In genomic region chr7:84941291-84941690, GRCh38 we compare ENCODE assay signal across 20 cellular contexts.
DNase-seq lines count a peak whose midpoint lies in the region; ATAC-seq and TF ChIP-seq lines count a peak whose summit lies in the region.
"Had no signal": no experiment of that assay in that cellular context is flagged by ENCODE, and none has a peak within 500 bp of the region (broad histone marks: within the 10 kb centered on the region; RNA-seq: fewer than 3 reads in every experiment).

No MANE protein-coding gene starts in this region.

- peak overlapping the region; percentile 70; the same call in 1 of the 2 replicates for H2AFZ ChIP-seq in GM23338
- H2AFZ ChIP-seq: GM23248 had no signal

- H3K27ac ChIP-seq in GM23338 (ENCODE audit: low read depth), result no peak overlapping the region
- H3K27ac ChIP-seq: GM23248 had no signal

- ATAC-seq in GM23338 (no peak), HG03520 (IDR thresholded peaks at IDR 0.05; ENCODE audit: unreplicated experiment) (no peak), GM21717 (IDR thresholded peaks at IDR 0.05; ENCODE audit: unreplicated experiment) (no peak)
- ATAC-seq: GM12878 had no signal

- DNase-seq in GM23338 (ENCODE audit: low spot score) (no peak), NCI-H446 treated with DMSO at 0.1 percent for 48 hours (lab: John Stamatoyannopoulos, UW) (peak; percentile 23), choroid plexus epithelial cell (ENCODE audit: low read depth) (peak; percentile 19), fibroblast of pulmonary artery (ENCODE audit: low read depth) (peak; percentile 53), GM10266 (ENCODE audit: extremely low spot score) (no peak)
- no peak for DNase-seq in NK-92 treated with Interleukin-12 subunit alpha and Interleukin-12 subunit beta, amount 100 ng/mL, for 24 hours (lab: John Stamatoyannopoulos, UW)
- DNase-seq: ACHN; BE2C; C1 segment of cervical spinal cord; CD4-positive, CD25-positive, alpha-beta regulatory T cell; CD8-positive, alpha-beta memory T cell; COR-L47; DMS153; DMS79; GF-D8; GM23248; H9 had no signal

- H3K27me3 ChIP-seq in GM23338 (ENCODE audit: insufficient read depth), result no peaks in the 10 kb centered on the region
- H3K27me3 ChIP-seq: BE2C had no signal

- H3K4me3 ChIP-seq in GM23338, result no peak overlapping the region
- no peak overlapping the region for H3K4me3 ChIP-seq in choroid plexus epithelial cell (ENCODE audit: low read depth, low read length)
- no peak overlapping the region for H3K4me3 ChIP-seq in fibroblast of pulmonary artery (replicated peaks; ENCODE audit: low read depth, low read length)
- H3K4me3 ChIP-seq: GM12878, GM23248 had no signal

- no peaks in the 10 kb centered on the region for H3K36me3 ChIP-seq in GM23338 (ENCODE audit: insufficient read depth)
- H3K36me3 ChIP-seq: BE2C had no signal

- no peaks in the 10 kb centered on the region for H3K27me3 Mint-ChIP-seq in GM23338 (ENCODE audit: insufficient read depth, low read depth, poor library complexity)
- H3K27me3 Mint-ChIP-seq: CD4-positive, CD25-positive, alpha-beta regulatory T cell; CD8-positive, alpha-beta memory T cell had no signal

- no peaks in the 10 kb centered on the region for H3K4me1 ChIP-seq in GM23338 (ENCODE audit: insufficient read depth)

- no peak overlapping the region for H3K27ac Mint-ChIP-seq in GM23338
- H3K27ac Mint-ChIP-seq: CD8-positive, alpha-beta memory T cell; H9 had no signal

- no peaks in the 10 kb centered on the region for H3K4me1 Mint-ChIP-seq in GM23338
- H3K4me1 Mint-ChIP-seq: CD4-positive, CD25-positive, alpha-beta regulatory T cell; CD8-positive, alpha-beta memory T cell had no signal

- H3K9me3 Mint-ChIP-seq in GM23338, result no peaks in the 10 kb centered on the region
- H3K9me3 Mint-ChIP-seq: H9 had no signal

- TF ChIP-seq CTCF in GM23338 (conservative IDR thresholded peaks at IDR 0.05; ENCODE audit: low read depth in 2 of 2), result no peak
- TF ChIP-seq CTCF in choroid plexus epithelial cell (conservative IDR thresholded peaks at IDR 0.05; ENCODE audit: low read depth, low read length), result no peak
- no peak for TF ChIP-seq CTCF in fibroblast of pulmonary artery (IDR thresholded peaks at IDR 0.05; ENCODE audit: low read length, missing control alignments)
- TF ChIP-seq CTCF in GM10266 (IDR thresholded peaks at IDR 0.05; ENCODE audit: control insufficient read depth, insufficient read depth, low read depth, missing control alignments), result no peak

- no peak overlapping the region for H3K4me3 Mint-ChIP-seq in GM23338
- H3K4me3 Mint-ChIP-seq: CD4-positive, CD25-positive, alpha-beta regulatory T cell; CD8-positive, alpha-beta memory T cell; H9 had no signal

- no peaks in the 10 kb centered on the region for H3K9me2 ChIP-seq in GM23338 (ENCODE audit: insufficient read depth)

- H3K79me2 ChIP-seq in GM23338 (replicated peaks; ENCODE audit: insufficient read depth), result no peaks in the 10 kb centered on the region

- H3K36me3 Mint-ChIP-seq in GM23338 (ENCODE audit: low read depth), result no peaks in the 10 kb centered on the region
- H3K36me3 Mint-ChIP-seq: CD4-positive, CD25-positive, alpha-beta regulatory T cell had no signal

- H3K4me2 ChIP-seq in GM23338, result no peak overlapping the region

- no peaks in the 10 kb centered on the region for H3F3A ChIP-seq in GM23338 (replicated peaks; ENCODE audit: low read depth)

- H4K20me1 ChIP-seq in GM23338 (replicated peaks; ENCODE audit: insufficient read depth), result no peaks in the 10 kb centered on the region

TF ChIP-seq in GM23338, 12 proteins besides CTCF, POLR2A, EP300 and RAD21 (continues in another document):
- TF ChIP-seq EZH2 (IDR thresholded peaks at IDR 0.05; ENCODE audit: low read depth, unreplicated experiment) (no peak), STAT1 (IDR thresholded peaks at IDR 0.05; ENCODE audit: unreplicated experiment) (no peak), REST (IDR thresholded peaks at IDR 0.05; ENCODE audit: unreplicated experiment) (no peak), ZNF462 (CRISPR knock-in tag; IDR thresholded peaks at IDR 0.05) (no peak), CREB1 (CRISPR knock-in tag; IDR thresholded peaks at IDR 0.05; ENCODE audit: low read depth) (no peak)

Comparison
In these comparisons a context has a peak if more than half of its experiments do, and no peak if none do; other contexts are left out.
1. DNase-seq: peak in NCI-H446 treated with DMSO at 0.1 percent for 48 hours (single experiment), choroid plexus epithelial cell (single experiment) and fibroblast of pulmonary artery (single experiment); none in GM23338 (single experiment), GM10266 (single experiment) and NK-92 treated with Interleukin-12 subunit alpha and Interleukin-12 subunit beta, amount 100 ng/mL, for 24 hours (single experiment).